8 cellular contexts compared by ENCODE assay signal in the genomic region with DNA sequence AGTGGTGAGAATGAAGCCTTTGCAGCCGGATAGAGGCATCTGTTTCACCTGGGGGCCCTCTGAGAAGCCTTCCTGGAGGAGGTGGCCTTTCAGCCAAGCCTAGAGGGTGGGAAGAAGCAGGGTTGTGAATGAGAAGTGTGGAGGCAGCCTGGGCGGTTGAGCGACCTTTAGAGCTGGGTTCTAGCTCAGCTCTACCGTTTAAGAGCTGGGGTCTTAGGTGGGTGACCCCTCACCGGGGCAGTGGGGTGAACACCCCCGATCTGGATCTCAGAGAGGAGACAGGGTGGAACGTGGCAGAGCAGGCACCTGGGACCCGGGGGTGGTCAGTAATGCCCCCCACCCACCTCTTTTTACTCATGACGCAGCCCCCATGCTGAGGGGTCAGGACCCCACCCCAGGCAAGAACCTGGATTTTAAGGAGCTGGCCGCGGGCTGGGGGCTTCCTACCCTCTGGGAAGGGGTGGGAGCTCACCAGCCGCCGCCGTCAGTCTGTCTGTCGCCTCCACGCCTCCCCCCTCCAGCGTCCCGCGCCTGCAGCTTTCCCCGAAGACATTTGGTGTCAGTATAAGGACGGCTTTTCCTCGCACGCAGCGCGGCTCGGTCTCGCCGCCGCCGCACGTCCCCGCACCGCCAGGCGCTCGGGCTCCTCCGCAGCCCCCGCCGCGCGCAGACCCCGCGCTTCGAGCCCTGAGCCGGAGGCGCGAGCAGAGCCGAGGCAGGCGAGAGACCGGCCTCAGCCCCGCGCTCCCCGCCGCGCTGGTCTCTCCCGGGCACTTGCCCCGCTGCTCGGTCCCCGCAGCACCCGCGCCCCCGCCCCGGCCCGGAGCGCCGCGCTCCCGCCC. TPM values are rescaled to one million over a fixed set of nuclear protein-coding genes. Genes with fewer than 3 reads are reported as not detected.
DNase-seq lines count a peak whose midpoint lies in the region; ATAC-seq and TF ChIP-seq lines count a peak whose summit lies in the region.

No MANE protein-coding gene starts in this region.

- H3K27ac ChIP-seq in esophagus squamous epithelium = no peak overlapping the region

- H3K36me3 Mint-ChIP-seq in activated CD8-positive, alpha-beta T cell treated with anti-CD3 and anti-CD28 coated beads for 36 hours (ENCODE audit: low read depth) = no peaks in the 10 kb centered on the region

- peaks cover 8 to 23% (median 11%) of the 10 kb centered on the region in 3 donors for H3K4me1 ChIP-seq in esophagus squamous epithelium

- H3K4me1 Mint-ChIP-seq in activated CD8-positive, alpha-beta T cell treated with anti-CD3 and anti-CD28 coated beads for 36 hours (ENCODE audit: low read depth) = peaks cover 2% of the 10 kb centered on the region

- no peak overlapping the region for H3K27ac Mint-ChIP-seq in activated CD8-positive, alpha-beta T cell treated with anti-CD3 and anti-CD28 coated beads for 36 hours

- TF ChIP-seq POLR2A in esophagus squamous epithelium (IDR thresholded peaks at IDR 0.05) = no peak

- no peak for TF ChIP-seq CTCF in activated CD8-positive, alpha-beta T cell treated with anti-CD3 and anti-CD28 coated beads for 36 hours (IDR thresholded peaks at IDR 0.05)
- TF ChIP-seq CTCF in esophagus squamous epithelium (IDR thresholded peaks at IDR 0.05) = no peak

- no peaks in the 10 kb centered on the region for H3K9me3 ChIP-seq in esophagus squamous epithelium

- peak overlapping the region; percentile 15 to 62 (median 28) for H3K4me3 ChIP-seq in esophagus squamous epithelium

- POLR2A ChIA-PET in activated CD8-positive, alpha-beta T cell treated with anti-CD3 and anti-CD28 coated beads for 36 hours (lab: Charles Lee) = interaction anchor here (1.2 kb wide), 1 partner anchor 105 kb away, joined by 3 read pairs; no protein-coding TSS in a partner anchor

- 15 to 51% methylated on average over 6 to 11 of the region's 67 CpGs for WGBS in esophagus squamous epithelium, 2 donors

- peaks cover 28% of the 10 kb centered on the region for H3K27me3 Mint-ChIP-seq in activated CD8-positive, alpha-beta T cell treated with anti-CD3 and anti-CD28 coated beads for 36 hours

- H3K4me3 Mint-ChIP-seq in activated CD8-positive, alpha-beta T cell treated with anti-CD3 and anti-CD28 coated beads for 36 hours = peak overlapping the region; percentile 14

- H3K36me3 ChIP-seq in esophagus squamous epithelium = no peaks in the 10 kb centered on the region

- H3K27me3 ChIP-seq in esophagus squamous epithelium = peaks cover 5 to 92% (median 16%) of the 10 kb centered on the region in 4 donors

- intact Hi-C loops in activated CD8-positive, alpha-beta T cell treated with anti-CD3 and anti-CD28 coated beads for 36 hours (cut with micrococcal nuclease) = no loop called here
- intact Hi-C loops in esophagus squamous epithelium (cut with DNase I) = no loop called here

- peak; percentile 50 for ATAC-seq in activated CD8-positive, alpha-beta T cell treated with anti-CD3 and anti-CD28 coated beads for 36 hours
- ATAC-seq in HG02678 (IDR thresholded peaks at IDR 0.05; ENCODE audit: unreplicated experiment) = no peak

- H3K9me3 Mint-ChIP-seq in activated CD8-positive, alpha-beta T cell treated with anti-CD3 and anti-CD28 coated beads for 36 hours = no peaks in the 10 kb centered on the region

- DNase-seq in DMS 273 (lab: John Stamatoyannopoulos, UW; ENCODE audit: unreplicated experiment) (peak; percentile 59), DMS 273 treated with DMSO at 0.1 percent for 48 hours (lab: John Stamatoyannopoulos, UW) (no peak), esophagus squamous epithelium (lab: John Stamatoyannopoulos, UW) (no peak), Kasumi-1 (lab: John Stamatoyannopoulos, UW) (no peak), RPMI8226 (no peak)
- DNase-seq in activated CD8-positive, alpha-beta T cell treated with anti-CD3 and anti-CD28 coated beads for 36 hours = peak; percentile 49
- peak; percentile 56 for DNase-seq in stimulated activated CD4-positive, alpha-beta T cell treated with anti-CD3 and anti-CD28 coated beads, Interleukin-12 subunit alpha, Interleukin-12 subunit beta, amount 100 ng/mL, for 4 hours

- CTCF ChIA-PET in activated CD8-positive, alpha-beta T cell treated with anti-CD3 and anti-CD28 coated beads for 36 hours (lab: Charles Lee) = interaction anchor here (0.7 to 3.9 kb wide), 5 partner anchors 20 to 480 kb away, joined by 3 to 18 read pairs (median 3); no protein-coding TSS in a partner anchor

RNA-seq across cellular contexts. Expression of a gene that starts 13.4 kb away (rescaled TPM):
- total RNA-seq in activated CD8-positive, alpha-beta T cell treated with anti-CD3 and anti-CD28 coated beads for 36 hours = under 1 TPM; 0.07 to 0.09 TPM
- total RNA-seq in esophagus squamous epithelium = under 1 TPM; 0.12 to 0.38 (median 0.20) TPM

RNA-seq across cellular contexts. Expression of a gene that starts 24.6 kb away (rescaled TPM):
- total RNA-seq in activated CD8-positive, alpha-beta T cell treated with anti-CD3 and anti-CD28 coated beads for 36 hours = 10 to 100 TPM; 68.5 to 71.7 TPM
- 100 to 1,000 TPM in 1 of 4 donors, 10 to 100 TPM in 3; 70.9 to 109 (median 88.1) TPM for total RNA-seq in esophagus squamous epithelium

RNA-seq across cellular contexts. Expression of a gene that starts 36.8 kb away (rescaled TPM):
- total RNA-seq in activated CD8-positive, alpha-beta T cell treated with anti-CD3 and anti-CD28 coated beads for 36 hours = 100 to 1,000 TPM; 518 to 536 TPM
- 100 to 1,000 TPM; 170 to 288 (median 234) TPM for total RNA-seq in esophagus squamous epithelium

RNA-seq across cellular contexts. Expression of a gene that starts 55.1 kb away (rescaled TPM):
- total RNA-seq in activated CD8-positive, alpha-beta T cell treated with anti-CD3 and anti-CD28 coated beads for 36 hours = 10 to 100 TPM; 48.2 to 51.1 TPM
- total RNA-seq in esophagus squamous epithelium = 10 to 100 TPM; 21.4 to 34.2 (median 23.9) TPM

Comparison
In these comparisons a context has a peak if more than half of its experiments do, and no peak if none do; other contexts are left out.
1. DNase-seq: peak in DMS 273 (single experiment), activated CD8-positive, alpha-beta T cell treated with anti-CD3 and anti-CD28 coated beads for 36 hours (single experiment) and stimulated activated CD4-positive, alpha-beta T cell treated with anti-CD3 and anti-CD28 coated beads, Interleukin-12 subunit alpha, Interleukin-12 subunit beta, amount 100 ng/mL, for 4 hours (single experiment); none in DMS 273 treated with DMSO at 0.1 percent for 48 hours (single experiment), esophagus squamous epithelium (single experiment), Kasumi-1 (0 of 2) and RPMI8226 (single experiment).